In the genomic region with DNA sequence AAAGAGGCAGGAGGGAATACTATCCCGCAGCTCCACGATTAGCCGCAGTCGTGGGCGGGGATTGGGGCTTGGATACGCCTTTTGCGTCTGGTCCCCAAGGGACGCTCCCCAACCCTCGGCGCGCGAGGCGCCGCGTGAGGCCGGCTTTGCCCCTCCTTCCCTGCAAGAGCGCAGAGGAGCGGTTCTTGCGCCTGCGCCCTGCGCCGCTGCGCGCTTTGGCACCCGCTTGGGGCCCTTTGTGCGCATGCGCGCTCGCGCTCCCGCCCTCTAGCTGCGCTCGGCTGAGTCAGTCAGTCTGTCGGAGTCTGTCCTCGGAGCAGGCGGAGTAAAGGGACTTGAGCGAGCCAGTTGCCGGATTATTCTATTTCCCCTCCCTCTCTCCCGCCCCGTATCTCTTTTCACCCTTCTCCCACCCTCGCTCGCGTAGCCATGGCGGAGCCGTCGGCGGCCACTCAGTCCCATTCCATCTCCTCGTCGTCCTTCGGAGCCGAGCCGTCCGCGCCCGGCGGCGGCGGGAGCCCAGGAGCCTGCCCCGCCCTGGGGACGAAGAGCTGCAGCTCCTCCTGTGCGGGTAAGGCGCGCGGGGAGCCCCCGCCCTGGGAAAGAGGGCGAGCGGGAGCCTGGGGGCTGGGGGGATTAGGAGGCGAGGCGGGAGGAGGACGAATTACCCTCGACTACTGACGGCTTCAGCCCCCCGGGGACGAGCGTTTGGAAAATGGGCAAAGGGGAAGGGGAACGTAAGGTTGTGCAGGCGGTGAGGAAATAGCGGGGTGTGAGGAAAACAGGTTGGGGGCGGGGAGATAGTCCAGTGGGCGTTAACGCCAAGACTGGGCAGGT, we compare ENCODE assay signal across 1 cellular context.
TF ChIP-seq lines count a peak whose summit lies in the region.

A gene with protein sequence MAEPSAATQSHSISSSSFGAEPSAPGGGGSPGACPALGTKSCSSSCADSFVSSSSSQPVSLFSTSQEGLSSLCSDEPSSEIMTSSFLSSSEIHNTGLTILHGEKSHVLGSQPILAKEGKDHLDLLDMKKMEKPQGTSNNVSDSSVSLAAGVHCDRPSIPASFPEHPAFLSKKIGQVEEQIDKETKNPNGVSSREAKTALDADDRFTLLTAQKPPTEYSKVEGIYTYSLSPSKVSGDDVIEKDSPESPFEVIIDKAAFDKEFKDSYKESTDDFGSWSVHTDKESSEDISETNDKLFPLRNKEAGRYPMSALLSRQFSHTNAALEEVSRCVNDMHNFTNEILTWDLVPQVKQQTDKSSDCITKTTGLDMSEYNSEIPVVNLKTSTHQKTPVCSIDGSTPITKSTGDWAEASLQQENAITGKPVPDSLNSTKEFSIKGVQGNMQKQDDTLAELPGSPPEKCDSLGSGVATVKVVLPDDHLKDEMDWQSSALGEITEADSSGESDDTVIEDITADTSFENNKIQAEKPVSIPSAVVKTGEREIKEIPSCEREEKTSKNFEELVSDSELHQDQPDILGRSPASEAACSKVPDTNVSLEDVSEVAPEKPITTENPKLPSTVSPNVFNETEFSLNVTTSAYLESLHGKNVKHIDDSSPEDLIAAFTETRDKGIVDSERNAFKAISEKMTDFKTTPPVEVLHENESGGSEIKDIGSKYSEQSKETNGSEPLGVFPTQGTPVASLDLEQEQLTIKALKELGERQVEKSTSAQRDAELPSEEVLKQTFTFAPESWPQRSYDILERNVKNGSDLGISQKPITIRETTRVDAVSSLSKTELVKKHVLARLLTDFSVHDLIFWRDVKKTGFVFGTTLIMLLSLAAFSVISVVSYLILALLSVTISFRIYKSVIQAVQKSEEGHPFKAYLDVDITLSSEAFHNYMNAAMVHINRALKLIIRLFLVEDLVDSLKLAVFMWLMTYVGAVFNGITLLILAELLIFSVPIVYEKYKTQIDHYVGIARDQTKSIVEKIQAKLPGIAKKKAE (plus strand): TSS at position 293 of the 837 bp plus-strand sequence. CDS start 137 bp downstream, at position 430.

TF ChIP-seq in HEK293, 187 proteins besides CTCF, POLR2A, EP300 and RAD21 (continued from another document):
- TF ChIP-seq, protein P1, sequence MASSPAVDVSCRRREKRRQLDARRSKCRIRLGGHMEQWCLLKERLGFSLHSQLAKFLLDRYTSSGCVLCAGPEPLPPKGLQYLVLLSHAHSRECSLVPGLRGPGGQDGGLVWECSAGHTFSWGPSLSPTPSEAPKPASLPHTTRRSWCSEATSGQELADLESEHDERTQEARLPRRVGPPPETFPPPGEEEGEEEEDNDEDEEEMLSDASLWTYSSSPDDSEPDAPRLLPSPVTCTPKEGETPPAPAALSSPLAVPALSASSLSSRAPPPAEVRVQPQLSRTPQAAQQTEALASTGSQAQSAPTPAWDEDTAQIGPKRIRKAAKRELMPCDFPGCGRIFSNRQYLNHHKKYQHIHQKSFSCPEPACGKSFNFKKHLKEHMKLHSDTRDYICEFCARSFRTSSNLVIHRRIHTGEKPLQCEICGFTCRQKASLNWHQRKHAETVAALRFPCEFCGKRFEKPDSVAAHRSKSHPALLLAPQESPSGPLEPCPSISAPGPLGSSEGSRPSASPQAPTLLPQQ (tag by site-specific recombination; IDR thresholded peaks at IDR 0.05): peak; percentile 42; the same call in 1 of the 2 replicates
- 0 out of 2 replicates have a peak, but pooled peaks have one; percentile 37 for TF ChIP-seq ZNF76 (tag by site-specific recombination; IDR thresholded peaks at IDR 0.05; ENCODE audit: borderline replicate concordance, low read depth)
- TF ChIP-seq ZBTB17 (tag by site-specific recombination; IDR thresholded peaks at IDR 0.05): peak; percentile 23; the same call in 1 of the 2 replicates
- TF ChIP-seq ZIC2 (tag by site-specific recombination; IDR thresholded peaks at IDR 0.05): peak; percentile 47
- 0 out of 2 replicates have a peak, but pooled peaks have one; percentile 29 for TF ChIP-seq ZNF10 (tag by site-specific recombination; IDR thresholded peaks at IDR 0.05)
- no peak for TF ChIP-seq ZNF138 (tag by site-specific recombination; IDR thresholded peaks at IDR 0.05; ENCODE audit: borderline replicate concordance)
- TF ChIP-seq SCRT1 (tag by site-specific recombination; IDR thresholded peaks at IDR 0.05; ENCODE audit: borderline replicate concordance): peak; percentile 92
- TF ChIP-seq ZNF677 (tag by site-specific recombination; IDR thresholded peaks at IDR 0.05): no peak
- TF ChIP-seq, protein P2, sequence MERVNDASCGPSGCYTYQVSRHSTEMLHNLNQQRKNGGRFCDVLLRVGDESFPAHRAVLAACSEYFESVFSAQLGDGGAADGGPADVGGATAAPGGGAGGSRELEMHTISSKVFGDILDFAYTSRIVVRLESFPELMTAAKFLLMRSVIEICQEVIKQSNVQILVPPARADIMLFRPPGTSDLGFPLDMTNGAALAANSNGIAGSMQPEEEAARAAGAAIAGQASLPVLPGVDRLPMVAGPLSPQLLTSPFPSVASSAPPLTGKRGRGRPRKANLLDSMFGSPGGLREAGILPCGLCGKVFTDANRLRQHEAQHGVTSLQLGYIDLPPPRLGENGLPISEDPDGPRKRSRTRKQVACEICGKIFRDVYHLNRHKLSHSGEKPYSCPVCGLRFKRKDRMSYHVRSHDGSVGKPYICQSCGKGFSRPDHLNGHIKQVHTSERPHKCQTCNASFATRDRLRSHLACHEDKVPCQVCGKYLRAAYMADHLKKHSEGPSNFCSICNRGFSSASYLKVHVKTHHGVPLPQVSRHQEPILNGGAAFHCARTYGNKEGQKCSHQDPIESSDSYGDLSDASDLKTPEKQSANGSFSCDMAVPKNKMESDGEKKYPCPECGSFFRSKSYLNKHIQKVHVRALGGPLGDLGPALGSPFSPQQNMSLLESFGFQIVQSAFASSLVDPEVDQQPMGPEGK (tag by site-specific recombination; IDR thresholded peaks at IDR 0.05): peak; percentile 97
- peak; percentile 84 for TF ChIP-seq KLF1 (tag by site-specific recombination; IDR thresholded peaks at IDR 0.05)
- TF ChIP-seq, protein P3, sequence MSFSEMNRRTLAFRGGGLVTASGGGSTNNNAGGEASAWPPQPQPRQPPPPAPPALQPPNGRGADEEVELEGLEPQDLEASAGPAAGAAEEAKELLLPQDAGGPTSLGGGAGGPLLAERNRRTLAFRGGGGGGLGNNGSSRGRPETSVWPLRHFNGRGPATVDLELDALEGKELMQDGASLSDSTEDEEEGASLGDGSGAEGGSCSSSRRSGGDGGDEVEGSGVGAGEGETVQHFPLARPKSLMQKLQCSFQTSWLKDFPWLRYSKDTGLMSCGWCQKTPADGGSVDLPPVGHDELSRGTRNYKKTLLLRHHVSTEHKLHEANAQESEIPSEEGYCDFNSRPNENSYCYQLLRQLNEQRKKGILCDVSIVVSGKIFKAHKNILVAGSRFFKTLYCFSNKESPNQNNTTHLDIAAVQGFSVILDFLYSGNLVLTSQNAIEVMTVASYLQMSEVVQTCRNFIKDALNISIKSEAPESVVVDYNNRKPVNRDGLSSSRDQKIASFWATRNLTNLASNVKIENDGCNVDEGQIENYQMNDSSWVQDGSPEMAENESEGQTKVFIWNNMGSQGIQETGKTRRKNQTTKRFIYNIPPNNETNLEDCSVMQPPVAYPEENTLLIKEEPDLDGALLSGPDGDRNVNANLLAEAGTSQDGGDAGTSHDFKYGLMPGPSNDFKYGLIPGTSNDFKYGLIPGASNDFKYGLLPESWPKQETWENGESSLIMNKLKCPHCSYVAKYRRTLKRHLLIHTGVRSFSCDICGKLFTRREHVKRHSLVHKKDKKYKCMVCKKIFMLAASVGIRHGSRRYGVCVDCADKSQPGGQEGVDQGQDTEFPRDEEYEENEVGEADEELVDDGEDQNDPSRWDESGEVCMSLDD (tag by site-specific recombination; IDR thresholded peaks at IDR 0.05): peak; percentile 76; the same call in 1 of the 2 replicates
- 0 out of 2 replicates have a peak, but pooled peaks have one; percentile 47 for TF ChIP-seq ZNF792 (tag by site-specific recombination; IDR thresholded peaks at IDR 0.05)
- TF ChIP-seq ZNF449 (tag by site-specific recombination; IDR thresholded peaks at IDR 0.05): peak; percentile 42; the same call in 1 of the 2 replicates
- peak; percentile 69 for TF ChIP-seq ZNF600 (tag by site-specific recombination; IDR thresholded peaks at IDR 0.05)
- peak; percentile 83 for TF ChIP-seq ZNF398 (tag by site-specific recombination; IDR thresholded peaks at IDR 0.05)
- TF ChIP-seq ZBTB8A (tag by site-specific recombination; IDR thresholded peaks at IDR 0.05): peak; percentile 74
- TF ChIP-seq AEBP2 (tag by site-specific recombination; IDR thresholded peaks at IDR 0.05; ENCODE audit: borderline replicate concordance): no peak
- TF ChIP-seq ZNF350 (tag by site-specific recombination; IDR thresholded peaks at IDR 0.05): no peak
- peak; percentile 16; the same call in 1 of the 2 replicates for TF ChIP-seq ZSCAN5A (tag by site-specific recombination; IDR thresholded peaks at IDR 0.05)
- TF ChIP-seq SCRT2 (tag by site-specific recombination; IDR thresholded peaks at IDR 0.05): peak; percentile 96
- TF ChIP-seq ZFP37 (tag by site-specific recombination; IDR thresholded peaks at IDR 0.05): peak; percentile 52; the same call in 1 of the 2 replicates
- peak; percentile 54; the same call in 1 of the 2 replicates for TF ChIP-seq ZBTB48 (tag by site-specific recombination; IDR thresholded peaks at IDR 0.05)
- TF ChIP-seq ZNF747 (tag by site-specific recombination; IDR thresholded peaks at IDR 0.05): no peak
- TF ChIP-seq, protein P4, sequence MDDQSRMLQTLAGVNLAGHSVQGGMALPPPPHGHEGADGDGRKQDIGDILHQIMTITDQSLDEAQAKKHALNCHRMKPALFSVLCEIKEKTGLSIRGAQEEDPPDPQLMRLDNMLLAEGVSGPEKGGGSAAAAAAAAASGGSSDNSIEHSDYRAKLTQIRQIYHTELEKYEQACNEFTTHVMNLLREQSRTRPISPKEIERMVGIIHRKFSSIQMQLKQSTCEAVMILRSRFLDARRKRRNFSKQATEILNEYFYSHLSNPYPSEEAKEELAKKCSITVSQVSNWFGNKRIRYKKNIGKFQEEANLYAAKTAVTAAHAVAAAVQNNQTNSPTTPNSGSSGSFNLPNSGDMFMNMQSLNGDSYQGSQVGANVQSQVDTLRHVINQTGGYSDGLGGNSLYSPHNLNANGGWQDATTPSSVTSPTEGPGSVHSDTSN (CRISPR knock-in tag; IDR thresholded peaks at IDR 0.05): 0 out of 2 replicates have a peak, but pooled peaks have one; percentile 75
- peak; percentile 99 for TF ChIP-seq ZNF610 (tag by site-specific recombination; IDR thresholded peaks at IDR 0.05; ENCODE audit: borderline replicate concordance)
- 0 out of 2 replicates have a peak, but pooled peaks have one; percentile 21 for TF ChIP-seq GLI4 (tag by site-specific recombination; IDR thresholded peaks at IDR 0.05)
- TF ChIP-seq ZNF112 (tag by site-specific recombination; IDR thresholded peaks at IDR 0.05): no peak
